Comparison of ENCODE assay signal across 21 cellular contexts in genomic region chr5:96628406-96628805, GRCh38. TPM values are rescaled to one million over a fixed set of nuclear protein-coding genes. Genes with fewer than 3 reads are reported as not detected.
A peak's percentile ranks its signal among the peaks of the same experiment; 100 is the strongest.
DNase-seq lines count a peak whose midpoint lies in the region; ATAC-seq, FAIRE-seq and TF ChIP-seq lines count a peak whose summit lies in the region.
"Had no signal": no experiment of that assay in that cellular context is flagged by ENCODE, and none has a peak within 500 bp of the region (broad histone marks: within the 10 kb centered on the region; RNA-seq: fewer than 3 reads in every experiment).

No MANE protein-coding gene starts in this region.

- H3K27me3 Mint-ChIP-seq in activated T-cell treated with anti-CD3 and anti-CD28 coated beads, Interleukin-2, amount 50 U/mL, for 24 hours: no peaks in the 10 kb centered on the region

- H3K4me1 ChIP-seq in KMS-11 (ENCODE audit: low read depth, poor library complexity, severe bottlenecking): peaks cover 25% of the 10 kb centered on the region
- peaks cover 9% of the 10 kb centered on the region for H3K4me1 ChIP-seq in mesenchymal stem cell (ENCODE audit: control insufficient read depth, insufficient read depth, low read depth, low read length)

- H3K79me1 ChIP-seq in mesenchymal stem cell (replicated peaks; ENCODE audit: low read length, poor library complexity, severe bottlenecking): no peaks in the 10 kb centered on the region

- peak overlapping the region; percentile 48 for H2AFZ ChIP-seq in KMS-11 (ENCODE audit: low read depth)
- H2AFZ ChIP-seq in mesenchymal stem cell (ENCODE audit: low read depth, low read length): no peak overlapping the region

- no peak overlapping the region for H3K4ac ChIP-seq in mesenchymal stem cell (ENCODE audit: low read depth in 1 of 2, low read length in 2 of 2)

- peaks cover 9% of the 10 kb centered on the region for H3K4me1 Mint-ChIP-seq in activated T-cell treated with anti-CD3 and anti-CD28 coated beads, Interleukin-2, amount 50 U/mL, for 24 hours (ENCODE audit: low read depth)

- ATAC-seq in HG03342 (IDR thresholded peaks at IDR 0.05; ENCODE audit: unreplicated experiment) (no peak), GM21723 (IDR thresholded peaks at IDR 0.05; ENCODE audit: unreplicated experiment) (no peak)

- 100% methylated on average over 1 of the region's 3 CpGs for WGBS in mesenchymal stem cell

- no peaks in the 10 kb centered on the region for H3K79me2 ChIP-seq in KMS-11 (ENCODE audit: insufficient read depth, low read depth)

- no peak overlapping the region for H2BK5ac ChIP-seq in mesenchymal stem cell (ENCODE audit: low read depth, low read length, poor library complexity, severe bottlenecking)

- DNase-seq in mesenchymal stem cell: no peak
- no peak for DNase-seq in activated T-cell treated with anti-CD3 and anti-CD28 coated beads, Interleukin-2, amount 50 U/mL, for 24 hours
- DNase-seq in HTR-8/SVneo (ENCODE audit: insufficient read length, low spot score): no peak
- DNase-seq: BE2C, DMS153, GF-D8, Kasumi-1, NCI-H1092 treated with DMSO at 0.1 percent for 48 hours, NCI-H146, NCI-H2171 treated with DMSO at 0.1 percent for 48 hours, NCI-H748 treated with DMSO at 0.1 percent for 48 hours, SIG-M5 had no signal

- H3K27me3 ChIP-seq in KMS-11 (ENCODE audit: insufficient read depth, low read depth) (no peaks in the 10 kb centered on the region), mesenchymal stem cell (ENCODE audit: control insufficient read depth in 1 of 2, insufficient read depth in 1 of 2, low read length in 2 of 2) (no peaks in the 10 kb centered on the region)
- H3K27me3 ChIP-seq: BE2C had no signal

- no peak overlapping the region for H3K27ac Mint-ChIP-seq in activated T-cell treated with anti-CD3 and anti-CD28 coated beads, Interleukin-2, amount 50 U/mL, for 24 hours
- H3K27ac Mint-ChIP-seq: CD4-positive, CD25-positive, alpha-beta regulatory T cell; IgD-negative memory B cell had no signal

- no peak overlapping the region for H3K23ac ChIP-seq in mesenchymal stem cell (ENCODE audit: low read length in 2 of 2)

- no peaks in the 10 kb centered on the region for H4K20me1 ChIP-seq in KMS-11 (ENCODE audit: insufficient read depth)

- no peaks in the 10 kb centered on the region for H3K9me3 ChIP-seq in mesenchymal stem cell (ENCODE audit: control insufficient read depth, low read length)
- H3K9me3 ChIP-seq: Caco-2 had no signal

- H3K9ac ChIP-seq in KMS-11 (no peak overlapping the region), mesenchymal stem cell (ENCODE audit: low read length) (no peak overlapping the region)

- no peak overlapping the region for H2BK12ac ChIP-seq in mesenchymal stem cell (ENCODE audit: low read length in 2 of 2)

- H3K4me2 ChIP-seq in KMS-11 (peak overlapping the region; percentile 62; the same call in 1 of the 2 replicates), mesenchymal stem cell (ENCODE audit: low read length, poor library complexity, severe bottlenecking) (no peak overlapping the region)

- no peak for TF ChIP-seq CTCF in 22Rv1 (IDR thresholded peaks at IDR 0.05)
- TF ChIP-seq CTCF in KMS-11 (conservative IDR thresholded peaks at IDR 0.05; ENCODE audit: low read depth, low read length): no peak
- TF ChIP-seq CTCF in VCaP (conservative IDR thresholded peaks at IDR 0.05): no peak

- no peak overlapping the region for H3K4me3 Mint-ChIP-seq in activated T-cell treated with anti-CD3 and anti-CD28 coated beads, Interleukin-2, amount 50 U/mL, for 24 hours
- H3K4me3 Mint-ChIP-seq: IgD-negative memory B cell had no signal

- H3K27ac ChIP-seq in 22Rv1 (peak overlapping the region; percentile 38), KMS-11 (no peak overlapping the region), VCaP (peak overlapping the region; percentile 82), mesenchymal stem cell (ENCODE audit: low read length, poor library complexity, severe bottlenecking) (peak overlapping the region; percentile 11)

- no peak overlapping the region for H2BK120ac ChIP-seq in mesenchymal stem cell (ENCODE audit: low read depth, low read length)

- H3K36me3 Mint-ChIP-seq in activated T-cell treated with anti-CD3 and anti-CD28 coated beads, Interleukin-2, amount 50 U/mL, for 24 hours (ENCODE audit: low read depth): no peaks in the 10 kb centered on the region
- H3K36me3 Mint-ChIP-seq: CD4-positive, CD25-positive, alpha-beta regulatory T cell had no signal

- no peak overlapping the region for H2BK15ac ChIP-seq in mesenchymal stem cell (ENCODE audit: low read depth, poor library complexity, severe bottlenecking)

- no peak overlapping the region for H4K91ac ChIP-seq in mesenchymal stem cell (ENCODE audit: low read length)

- H2AK5ac ChIP-seq in mesenchymal stem cell (ENCODE audit: low read length, severe bottlenecking): no peak overlapping the region

- no peak overlapping the region for H3K14ac ChIP-seq in mesenchymal stem cell (ENCODE audit: low read length in 2 of 2)

- H3K4me3 ChIP-seq in KMS-11 (IDR thresholded peaks at IDR 0.05; ENCODE audit: insufficient read depth, low read depth, low read length) (no peak overlapping the region), mesenchymal stem cell (ENCODE audit: insufficient read depth in 1 of 2, low read depth in 1 of 2, low read length in 2 of 2) (no peak overlapping the region)

- H3K18ac ChIP-seq in mesenchymal stem cell (ENCODE audit: low read depth in 1 of 2, low read length in 2 of 2): no peak overlapping the region

- no peak for FAIRE-seq in HTR-8/SVneo (lab: Jason Lieb, UNC)
- FAIRE-seq: H1 had no signal

- no peak overlapping the region for H4K8ac ChIP-seq in mesenchymal stem cell (ENCODE audit: low read length)

- no peaks in the 10 kb centered on the region for H3K36me3 ChIP-seq in KMS-11 (ENCODE audit: insufficient read depth)
- H3K36me3 ChIP-seq in mesenchymal stem cell (ENCODE audit: control insufficient read depth in 1 of 2, insufficient read depth in 2 of 2, low read depth in 1 of 2, low read length in 2 of 2): no peaks in the 10 kb centered on the region
- H3K36me3 ChIP-seq: BE2C had no signal

- H3K9me3 Mint-ChIP-seq in activated T-cell treated with anti-CD3 and anti-CD28 coated beads, Interleukin-2, amount 50 U/mL, for 24 hours: no peaks in the 10 kb centered on the region
- H3K9me3 Mint-ChIP-seq: IgD-negative memory B cell had no signal

RNA-seq across cellular contexts. Expression of gene CAST, which starts 33.8 kb away (rescaled TPM):
- 217 TPM for polyA plus RNA-seq in mesenchymal stem cell (2013, experiment 1 of 2)
- 216 TPM for polyA plus RNA-seq in mesenchymal stem cell (2013, experiment 2 of 2)
